In genomic region chr17:19016297-19016696, GRCh38 we compare ENCODE assay signal across 20 cellular contexts. TPM values are rescaled to one million over a fixed set of nuclear protein-coding genes. Genes with fewer than 3 reads are reported as not detected.
"Had no signal": no experiment of that assay in that cellular context is flagged by ENCODE, and none has a peak within 500 bp of the region (broad histone marks: within the 10 kb centered on the region; RNA-seq: fewer than 3 reads in every experiment).

No MANE protein-coding gene starts in this region.

- H3K9me3 ChIP-seq: body of pancreas, esophagus muscularis mucosa, stomach had no signal

- H3K4me3 Mint-ChIP-seq: activated naive CD8-positive, alpha-beta T cell treated with anti-CD3 and anti-CD28 coated beads for 36 hours; activated T-cell treated with anti-CD3 and anti-CD28 coated beads, Interleukin-2, amount 50 U/mL, for 4 hours had no signal

- FAIRE-seq: endometrium, islet of Langerhans had no signal

- H3K27me3 Mint-ChIP-seq: activated naive CD8-positive, alpha-beta T cell treated with anti-CD3 and anti-CD28 coated beads for 36 hours had no signal

- H3K4me1 ChIP-seq: body of pancreas, esophagus muscularis mucosa had no signal

- H3K36me3 ChIP-seq: stomach had no signal

- DNase-seq: activated CD4-positive, alpha-beta T cell treated with anti-CD3 and anti-CD28 coated beads, Interleukin-2, amount 50 U/mL, for 1 hour; activated CD4-positive, CD25-positive, alpha-beta regulatory T cell treated with anti-CD3 and anti-CD28 coated beads, Interleukin-2, amount 50 U/mL, for 72 hours; activated CD8-positive, alpha-beta memory T cell treated with anti-CD3 and anti-CD28 coated beads, Interleukin-2, amount 50 U/mL, for 4 hours; activated gamma-delta T cell; activated naive CD8-positive, alpha-beta T cell treated with anti-CD3 and anti-CD28 coated beads for 36 hours; activated T-cell treated with anti-CD3 and anti-CD28 coated beads, Interleukin-2, amount 50 U/mL, for 4 hours; amniotic stem cell; body of pancreas; cortex of kidney; hippocampal formation; stimulated activated CD4-positive, alpha-beta T cell treated with anti-CD3 and anti-CD28 coated beads, Interleukin-2, amount 100 ng/mL, for 24 hours; stomach; T-helper 2 cell; trophoblast cell had no signal

- H3K9me3 Mint-ChIP-seq: activated naive CD8-positive, alpha-beta T cell treated with anti-CD3 and anti-CD28 coated beads for 36 hours; activated T-cell treated with anti-CD3 and anti-CD28 coated beads, Interleukin-2, amount 50 U/mL, for 4 hours had no signal

- ATAC-seq: activated T-cell treated with anti-CD3 and anti-CD28 coated beads, Interleukin-2, amount 50 U/mL, for 4 hours; body of pancreas had no signal

- H3K27ac ChIP-seq: body of pancreas, esophagus muscularis mucosa, stomach, VCaP had no signal

- H3K27ac Mint-ChIP-seq: activated naive CD8-positive, alpha-beta T cell treated with anti-CD3 and anti-CD28 coated beads for 36 hours had no signal

- H3K4me3 ChIP-seq: body of pancreas, esophagus muscularis mucosa, stomach had no signal

RNA-seq across cellular contexts. Expression of gene FAM83G, which starts 11.7 kb away (rescaled TPM):
- polyA plus RNA-seq: neural cell had no signal

RNA-seq across cellular contexts. Expression of gene GRAP, which starts 30.5 kb away (rescaled TPM):
- total RNA-seq: progenitor cell of endocrine pancreas had no signal
